ENCODE assay signal across 10 cellular contexts in the genomic region with DNA sequence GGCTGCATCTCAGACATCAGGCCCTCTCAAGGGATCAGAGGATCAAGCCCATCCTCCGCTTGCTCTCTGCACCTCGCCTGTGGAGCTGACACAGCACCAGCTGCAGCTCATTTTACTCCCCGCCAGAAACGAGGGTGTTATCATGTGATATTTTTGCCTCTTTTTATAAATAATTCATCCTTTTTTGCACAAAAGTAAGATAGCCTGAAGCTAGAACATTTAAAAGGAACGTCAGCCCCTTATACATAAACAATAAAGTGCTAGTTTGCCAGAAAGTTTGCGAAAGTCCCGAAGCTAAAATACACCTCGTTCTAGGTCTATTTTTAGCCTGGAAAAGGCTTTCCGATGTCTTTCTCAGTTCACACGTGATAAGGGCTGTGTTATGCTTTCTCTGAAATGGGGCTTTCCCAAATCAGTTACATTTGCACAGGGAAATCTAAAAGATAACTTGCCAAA.
DNase-seq lines count a peak whose midpoint lies in the region; ATAC-seq lines count a peak whose summit lies in the region.
"Had no signal": no experiment of that assay in that cellular context is flagged by ENCODE, and none has a peak within 500 bp of the region (broad histone marks: within the 10 kb centered on the region; RNA-seq: fewer than 3 reads in every experiment).

No MANE protein-coding gene starts in this region.

- no peaks in the 10 kb centered on the region for H3K9me3 ChIP-seq in subcutaneous abdominal adipose tissue (ENCODE audit: control insufficient read depth in 5 of 5, low read length in 5 of 5)
- H3K9me3 ChIP-seq: left lung had no signal

- H3K27ac ChIP-seq in subcutaneous abdominal adipose tissue (ENCODE audit: low read depth, low read length): no peak overlapping the region
- H3K27ac ChIP-seq: left lung had no signal

- no peaks in the 10 kb centered on the region for H3K36me3 ChIP-seq in subcutaneous abdominal adipose tissue (ENCODE audit: control insufficient read depth in 5 of 5, insufficient read depth in 5 of 5, low read length in 5 of 5)
- H3K36me3 ChIP-seq: left lung had no signal

- H3K27me3 ChIP-seq in subcutaneous abdominal adipose tissue (ENCODE audit: control insufficient read depth in 5 of 5, insufficient read depth in 4 of 5, low read length in 5 of 5): peaks cover 0 to 3% (median 0%) of the 10 kb centered on the region in 5 donors
- H3K27me3 ChIP-seq: left lung had no signal

- DNase-seq in brain pericyte (ENCODE audit: low read depth, low spot score): peak; percentile 27
- DNase-seq in inferior parietal cortex (ENCODE audit: extremely low spot score): peak; percentile 63
- DNase-seq in DMS53 (lab: John Stamatoyannopoulos, UW): no peak
- no peak for DNase-seq in DMS153 (lab: John Stamatoyannopoulos, UW)
- DNase-seq: activated CD8-positive, alpha-beta memory T cell treated with anti-CD3 and anti-CD28 coated beads, Interleukin-2, amount 50 U/mL, for 48 hours; left lung; NCI-H1105 treated with DMSO at 0.1 percent for 48 hours had no signal

- ATAC-seq in HG02610 (IDR thresholded peaks at IDR 0.05; ENCODE audit: unreplicated experiment): peak; percentile 24
- ATAC-seq in GM21717 (IDR thresholded peaks at IDR 0.05; ENCODE audit: unreplicated experiment): no peak
- ATAC-seq: left lung had no signal

- peak overlapping the region in 4 of 5 donors; percentile 1 to 15 (median 6) for H3K4me3 ChIP-seq in subcutaneous abdominal adipose tissue (ENCODE audit: low read depth in 1 of 5, low read length in 5 of 5)
- H3K4me3 ChIP-seq: left lung had no signal

- H3K4me1 ChIP-seq in subcutaneous abdominal adipose tissue (ENCODE audit: control insufficient read depth in 5 of 5, insufficient read depth in 5 of 5, low read length in 5 of 5): peaks cover 7 to 36% (median 32%) of the 10 kb centered on the region in 5 donors

- no peak overlapping the region for H3K9ac ChIP-seq in subcutaneous abdominal adipose tissue (ENCODE audit: low read length in 5 of 5)

Comparison
In these comparisons a context has a peak if more than half of its experiments do, and no peak if none do; other contexts are left out.
1. DNase-seq: peak in brain pericyte (single experiment) and inferior parietal cortex (single experiment); none in DMS53 (single experiment) and DMS153 (single experiment).